In the genomic region with DNA sequence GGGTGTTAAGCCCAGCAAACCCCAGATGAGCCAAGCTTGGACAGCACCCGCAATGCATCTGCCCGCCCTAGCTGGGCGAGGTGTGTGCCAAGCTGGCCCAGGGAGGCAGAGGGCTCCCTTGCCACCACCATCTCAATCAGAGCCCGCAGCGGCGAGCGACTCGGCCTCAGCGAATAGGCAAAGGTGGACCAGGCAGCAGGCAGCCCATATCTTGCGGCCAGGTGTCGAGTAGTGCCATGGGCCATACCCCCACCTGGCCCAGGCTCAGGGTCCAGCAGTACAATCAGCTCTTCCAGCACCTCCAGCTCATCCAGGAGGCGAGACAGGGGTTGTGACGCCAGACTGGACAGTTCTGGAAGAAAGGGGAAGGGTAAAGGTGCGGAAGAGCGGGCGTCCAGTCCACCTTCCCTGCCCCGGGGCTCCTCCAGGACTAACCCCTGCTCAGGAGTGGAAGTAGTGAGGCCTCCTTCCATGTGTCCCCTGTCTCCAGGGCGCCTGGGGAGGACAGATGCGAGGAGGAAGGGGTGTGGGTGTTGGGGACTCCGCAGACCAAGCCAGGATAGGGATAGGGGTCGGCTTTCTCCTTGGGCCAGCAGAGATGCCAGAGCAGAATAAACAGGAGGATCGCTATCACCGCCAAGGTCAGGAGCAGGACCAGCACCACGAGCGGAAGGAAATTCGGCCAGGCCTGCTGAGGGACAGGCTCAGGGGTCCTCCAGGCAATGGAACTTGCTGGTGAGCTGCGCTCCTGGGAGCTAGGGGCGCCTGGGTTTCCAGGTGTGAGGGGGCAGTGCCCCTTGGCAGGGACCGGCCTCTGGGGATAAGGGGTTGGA, we compare ENCODE assay signal across 9 cellular contexts. TPM values are rescaled to one million over a fixed set of nuclear protein-coding genes. Genes with fewer than 3 reads are reported as not detected.
A peak's percentile ranks its signal among the peaks of the same experiment; 100 is the strongest.
DNase-seq lines count a peak whose midpoint lies in the region; ATAC-seq and TF ChIP-seq lines count a peak whose summit lies in the region.
"Had no signal": no experiment of that assay in that cellular context is flagged by ENCODE, and none has a peak within 500 bp of the region (broad histone marks: within the 10 kb centered on the region; RNA-seq: fewer than 3 reads in every experiment).

No MANE protein-coding gene starts in this region.

- no peak for TF ChIP-seq CTCF in activated CD8-positive, alpha-beta T cell treated with anti-CD3 and anti-CD28 coated beads for 36 hours (IDR thresholded peaks at IDR 0.05)

- no peaks in the 10 kb centered on the region for H3K27me3 Mint-ChIP-seq in activated CD4-positive, alpha-beta T cell treated with anti-CD3 and anti-CD28 coated beads for 36 hours
- no peaks in the 10 kb centered on the region for H3K27me3 Mint-ChIP-seq in activated CD8-positive, alpha-beta T cell treated with anti-CD3 and anti-CD28 coated beads for 36 hours
- H3K27me3 Mint-ChIP-seq in stimulated activated naive CD8-positive, alpha-beta T cell treated with anti-CD3 and anti-CD28 coated beads, Interleukin-15, amount 100 ng/mL, for 72 hours = no peaks in the 10 kb centered on the region

- POLR2A ChIA-PET in activated CD4-positive, alpha-beta T cell treated with anti-CD3 and anti-CD28 coated beads for 36 hours (lab: Charles Lee) = interaction anchor here (0.6 to 1.3 kb wide), 3 partner anchors 9 to 37 kb away, joined by 3 read pairs; no protein-coding TSS in a partner anchor
- POLR2A ChIA-PET in activated CD8-positive, alpha-beta T cell treated with anti-CD3 and anti-CD28 coated beads for 36 hours (lab: Charles Lee) = interaction anchor here (1.1 to 5.2 kb wide), 13 partner anchors 7 to 89 kb away, joined by 3 to 64 read pairs (median 6); partner anchors contain the start of genes KMT2B and LIN37

- H3K27ac Mint-ChIP-seq in activated CD4-positive, alpha-beta T cell treated with anti-CD3 and anti-CD28 coated beads for 36 hours = no peak overlapping the region
- peak overlapping the region; percentile 25 for H3K27ac Mint-ChIP-seq in activated CD8-positive, alpha-beta T cell treated with anti-CD3 and anti-CD28 coated beads for 36 hours
- peak overlapping the region in 1 of 2 donors; percentile 95 for H3K27ac Mint-ChIP-seq in stimulated activated naive CD8-positive, alpha-beta T cell treated with anti-CD3 and anti-CD28 coated beads, Interleukin-15, amount 100 ng/mL, for 72 hours

- CTCF ChIA-PET in activated CD4-positive, alpha-beta T cell treated with anti-CD3 and anti-CD28 coated beads for 36 hours (lab: Charles Lee) = interaction anchor here (0.6 to 2.2 kb wide), 5 partner anchors 12 to 275 kb away, joined by 3 to 14 read pairs (median 4); partner anchors contain the start of gene ALKBH6
- CTCF ChIA-PET in activated CD8-positive, alpha-beta T cell treated with anti-CD3 and anti-CD28 coated beads for 36 hours (lab: Charles Lee) = interaction anchor here (1.2 to 3.1 kb wide), 5 partner anchors 9 to 80 kb away, joined by 3 to 18 read pairs (median 8); no protein-coding TSS in a partner anchor

- intact Hi-C loops in activated CD4-positive, alpha-beta T cell treated with anti-CD3 and anti-CD28 coated beads for 36 hours (cut with DNase I, micrococcal nuclease) = loop anchor here (1.0 to 10.0 kb wide), 14 partner anchors 19 to 595 kb away; partner anchors contain the start of genes APLP1 (in 1 of the 2), ARHGAP33 (in 1 of the 2), ETV2 (in 1 of the 2) and FXYD7 (in 1 of the 2)
- intact Hi-C loops in activated CD8-positive, alpha-beta T cell treated with anti-CD3 and anti-CD28 coated beads for 36 hours (cut with micrococcal nuclease) = loop anchor here (5.0 kb wide), 1 partner anchor 47 kb away; no protein-coding TSS in a partner anchor

- peak overlapping the region; percentile 70; the same call in 1 of the 2 replicates for H3K9ac ChIP-seq in iPS-20b (ENCODE audit: low read depth, low read length)

- no peaks in the 10 kb centered on the region for H3K9me3 Mint-ChIP-seq in activated CD4-positive, alpha-beta T cell treated with anti-CD3 and anti-CD28 coated beads for 36 hours (ENCODE audit: low read depth)
- H3K9me3 Mint-ChIP-seq in activated CD8-positive, alpha-beta T cell treated with anti-CD3 and anti-CD28 coated beads for 36 hours = no peaks in the 10 kb centered on the region
- H3K9me3 Mint-ChIP-seq in stimulated activated naive CD8-positive, alpha-beta T cell treated with anti-CD3 and anti-CD28 coated beads, Interleukin-15, amount 100 ng/mL, for 72 hours = no peaks in the 10 kb centered on the region

- no peaks in the 10 kb centered on the region for H3K4me1 ChIP-seq in iPS-20b (ENCODE audit: insufficient read depth, low read length)

- peaks cover 42% of the 10 kb centered on the region for H3K36me3 ChIP-seq in iPS-20b (ENCODE audit: insufficient read depth, low read depth, low read length)

- no peaks in the 10 kb centered on the region for H3K27me3 ChIP-seq in iPS-20b (ENCODE audit: insufficient read depth, low read length)

- peak overlapping the region; percentile 80 for H3K4me3 ChIP-seq in iPS-20b (ENCODE audit: low read length)

- ATAC-seq in activated CD4-positive, alpha-beta T cell treated with anti-CD3 and anti-CD28 coated beads for 36 hours = no peak
- ATAC-seq in activated CD8-positive, alpha-beta T cell treated with anti-CD3 and anti-CD28 coated beads for 36 hours = no peak
- ATAC-seq in stimulated activated naive CD8-positive, alpha-beta T cell treated with anti-CD3 and anti-CD28 coated beads, Interleukin-15, amount 100 ng/mL, for 72 hours = no peak
- ATAC-seq in GM21825 (IDR thresholded peaks at IDR 0.05; ENCODE audit: unreplicated experiment) = no peak

- H3K36me3 Mint-ChIP-seq in activated CD4-positive, alpha-beta T cell treated with anti-CD3 and anti-CD28 coated beads for 36 hours (ENCODE audit: low read depth) = peaks cover 47% of the 10 kb centered on the region
- peaks cover 54% of the 10 kb centered on the region for H3K36me3 Mint-ChIP-seq in activated CD8-positive, alpha-beta T cell treated with anti-CD3 and anti-CD28 coated beads for 36 hours (ENCODE audit: low read depth)

- H3K4me1 Mint-ChIP-seq in activated CD4-positive, alpha-beta T cell treated with anti-CD3 and anti-CD28 coated beads for 36 hours = peaks cover 25% of the 10 kb centered on the region
- peaks cover 22% of the 10 kb centered on the region for H3K4me1 Mint-ChIP-seq in activated CD8-positive, alpha-beta T cell treated with anti-CD3 and anti-CD28 coated beads for 36 hours (ENCODE audit: low read depth)
- H3K4me1 Mint-ChIP-seq in stimulated activated naive CD8-positive, alpha-beta T cell treated with anti-CD3 and anti-CD28 coated beads, Interleukin-15, amount 100 ng/mL, for 72 hours = peaks cover 68% of the 10 kb centered on the region

- no peaks in the 10 kb centered on the region for H3K9me3 ChIP-seq in iPS-20b (ENCODE audit: insufficient read depth, low read depth, low read length)

- H3K27ac ChIP-seq in iPS-20b (ENCODE audit: low read length) = no peak overlapping the region

- H3K4me3 Mint-ChIP-seq in activated CD4-positive, alpha-beta T cell treated with anti-CD3 and anti-CD28 coated beads for 36 hours = peak overlapping the region; percentile 82
- peak overlapping the region; percentile 87 for H3K4me3 Mint-ChIP-seq in activated CD8-positive, alpha-beta T cell treated with anti-CD3 and anti-CD28 coated beads for 36 hours
- H3K4me3 Mint-ChIP-seq in stimulated activated naive CD8-positive, alpha-beta T cell treated with anti-CD3 and anti-CD28 coated beads, Interleukin-15, amount 100 ng/mL, for 72 hours = peak overlapping the region; percentile 48 to 62

- no peak for DNase-seq in activated CD4-positive, alpha-beta T cell treated with anti-CD3 and anti-CD28 coated beads for 36 hours
- DNase-seq in activated CD4-positive, alpha-beta T cell treated with anti-CD3 and anti-CD28 coated beads for 4 hours = no peak
- no peak for DNase-seq in activated CD8-positive, alpha-beta T cell treated with anti-CD3 and anti-CD28 coated beads for 36 hours
- no peak for DNase-seq in stimulated activated naive CD8-positive, alpha-beta T cell treated with anti-CD3 and anti-CD28 coated beads, Interleukin-15, amount 100 ng/mL, for 72 hours
- DNase-seq in ecto neural progenitor cell (ENCODE audit: low spot score) (no peak), NCI-H1436 treated with DMSO at 0.1 percent for 48 hours (lab: John Stamatoyannopoulos, UW) (no peak)

RNA-seq across cellular contexts. Expression of gene IGFLR1, which starts 2.8 kb away (rescaled TPM):
- 10 to 100 TPM; 71.4 to 80.2 TPM for total RNA-seq in activated CD4-positive, alpha-beta T cell treated with anti-CD3 and anti-CD28 coated beads for 36 hours
- 100 to 1,000 TPM; 140 to 143 TPM for total RNA-seq in activated CD8-positive, alpha-beta T cell treated with anti-CD3 and anti-CD28 coated beads for 36 hours

RNA-seq across cellular contexts. Expression of gene U2AF1L4, which starts 5.7 kb away (rescaled TPM):
- total RNA-seq in activated CD4-positive, alpha-beta T cell treated with anti-CD3 and anti-CD28 coated beads for 36 hours = 10 to 100 TPM; 31.6 to 37.5 TPM
- total RNA-seq in activated CD8-positive, alpha-beta T cell treated with anti-CD3 and anti-CD28 coated beads for 36 hours = 10 to 100 TPM; 41.7 to 42.5 TPM

RNA-seq across cellular contexts. Expression of gene PSENEN, which starts 6.0 kb away (rescaled TPM):
- total RNA-seq in activated CD4-positive, alpha-beta T cell treated with anti-CD3 and anti-CD28 coated beads for 36 hours = 10 to 100 TPM; 36.0 to 37.9 TPM
- 10 to 100 TPM; 37.2 to 41.3 TPM for total RNA-seq in activated CD8-positive, alpha-beta T cell treated with anti-CD3 and anti-CD28 coated beads for 36 hours

RNA-seq across cellular contexts. Expression of gene LIN37, which starts 8.9 kb away (rescaled TPM):
- total RNA-seq in activated CD4-positive, alpha-beta T cell treated with anti-CD3 and anti-CD28 coated beads for 36 hours = 10 to 100 TPM in 1 of 2 experiments, 1 to 10 TPM in 1; 8.4 to 12.7 TPM
- total RNA-seq in activated CD8-positive, alpha-beta T cell treated with anti-CD3 and anti-CD28 coated beads for 36 hours = 1 to 10 TPM; 4.5 to 7.8 TPM

RNA-seq across cellular contexts. Expression of gene HSPB6, which starts 17.3 kb away (rescaled TPM):
- under 1 TPM; 0.53 to 0.93 TPM for total RNA-seq in activated CD4-positive, alpha-beta T cell treated with anti-CD3 and anti-CD28 coated beads for 36 hours
- under 1 TPM; 0.85 to 0.95 TPM for total RNA-seq in activated CD8-positive, alpha-beta T cell treated with anti-CD3 and anti-CD28 coated beads for 36 hours
- total RNA-seq: HT1080 had no signal
